In genomic region chr1:74785944-74786343, GRCh38 we compare ENCODE assay signal across 28 cellular contexts. TPM values are rescaled to one million over a fixed set of nuclear protein-coding genes. Genes with fewer than 3 reads are reported as not detected.
"Had no signal": no experiment of that assay in that cellular context is flagged by ENCODE, and none has a peak within 500 bp of the region (broad histone marks: within the 10 kb centered on the region; RNA-seq: fewer than 3 reads in every experiment).

No MANE protein-coding gene starts in this region.

- DNase-seq: natural killer cell; occipital lobe; ovary; posterior cingulate gyrus; psoas muscle; right cardiac atrium; spleen; stimulated activated CD4-positive, alpha-beta T cell treated with anti-CD3 and anti-CD28 coated beads, Interleukin-12 subunit alpha, Interleukin-12 subunit beta, amount 100 ng/mL, for 4 hours; stimulated activated CD4-positive, alpha-beta T cell treated with anti-CD3 and anti-CD28 coated beads, Interleukin-1b, Interleukin-23, amount 100 ng/mL, for 48 hours; stimulated activated CD4-positive, alpha-beta T cell treated with anti-CD3 and anti-CD28 coated beads, Interleukin-4, amount 100 ng/mL, for 1 hour; stimulated activated CD4-positive, alpha-beta T cell treated with anti-CD3 and anti-CD28 coated beads, Interleukin-4, amount 100 ng/mL, for 4 hours; stimulated activated CD8-positive, alpha-beta memory T cell treated with anti-CD3 and anti-CD28 coated beads, Interleukin-4, amount 100 ng/mL, for 48 hours; stimulated activated naive CD4-positive, alpha-beta T cell; stimulated activated naive CD8-positive, alpha-beta T cell treated with anti-CD3 and anti-CD28 coated beads, Interleukin-15, amount 100 ng/mL, for 72 hours; stimulated activated naive CD8-positive, alpha-beta T cell treated with anti-CD3 and anti-CD28 coated beads, Interleukin-15, Interleukin-2, amounts not matched to agents 100 U/mL and 50 U/mL, for 24 hours; substantia nigra; testis; tibial artery; transverse colon; upper lobe of right lung; uterus had no signal

- H3K9ac ChIP-seq: neural progenitor cell, parathyroid adenoma had no signal

- H3K79me2 ChIP-seq: parathyroid adenoma had no signal

- H3K27ac ChIP-seq: neural progenitor cell, ovary, parathyroid adenoma, psoas muscle, skin epidermis, spleen, suprapubic skin, testis, tibial artery, transverse colon, upper lobe of right lung, uterus had no signal

- H3K27me3 ChIP-seq: neural progenitor cell, ovary, suprapubic skin, testis, tibial artery, uterus had no signal

- H2AFZ ChIP-seq: neural progenitor cell, parathyroid adenoma had no signal

- ATAC-seq: natural killer cell; psoas muscle; right cardiac atrium; sciatic nerve; stimulated activated memory B cell treated with anti-CD40 and anti-IgM and Interleukin-4, amounts not matched to agents 10 μg/mL and 1 μg/mL and 100 μg/mL, for 72 hours; stimulated activated naive CD8-positive, alpha-beta T cell treated with anti-CD3 and anti-CD28 coated beads, Interleukin-15, amount 100 ng/mL, for 72 hours; stimulated activated naive CD8-positive, alpha-beta T cell treated with anti-CD3 and anti-CD28 coated beads, Interleukin-15, Interleukin-2, amounts not matched to agents 100 U/mL and 50 U/mL, for 24 hours; upper lobe of right lung had no signal

- H3K4me3 ChIP-seq: neural progenitor cell, ovary, psoas muscle, skin epidermis, smooth muscle cell, spleen, suprapubic skin, testis, tibial artery, transverse colon, upper lobe of right lung, uterus had no signal

- H3K9me3 ChIP-seq: ovary, psoas muscle, spleen, suprapubic skin, testis, tibial artery, transverse colon, upper lobe of right lung, uterus had no signal

- H3K4me1 ChIP-seq: parathyroid adenoma, psoas muscle, spleen, suprapubic skin, testis, tibial artery, transverse colon, upper lobe of right lung, uterus had no signal

- H3K4me2 ChIP-seq: neural progenitor cell, smooth muscle cell had no signal

- H3K36me3 ChIP-seq: neural progenitor cell, ovary, spleen, suprapubic skin, tibial artery, transverse colon, upper lobe of right lung, uterus had no signal

RNA-seq across cellular contexts. Expression of gene TYW3, which starts 53.0 kb away (rescaled TPM):
- total RNA-seq: smooth muscle cell had no signal
- polyA plus RNA-seq: smooth muscle cell had no signal

RNA-seq across cellular contexts. Expression of gene CRYZ, which starts 53.1 kb away (rescaled TPM):
- total RNA-seq: smooth muscle cell had no signal
- polyA plus RNA-seq: smooth muscle cell had no signal
